In genomic region chr19:44687898-44688297, GRCh38 we compare ENCODE assay signal across 1 cellular context.
TF ChIP-seq lines count a peak whose summit lies in the region.

No MANE protein-coding gene starts in this region.

TF ChIP-seq in K562, 482 proteins besides CTCF, POLR2A, EP300 and RAD21:
- TF ChIP-seq BRF2 (IDR thresholded peaks at IDR 0.05; ENCODE audit: borderline replicate concordance, insufficient read depth, insufficient read length) (no peak), JUNB (CRISPR knock-in tag; conservative IDR thresholded peaks at IDR 0.05) (no peak), TCF15 (CRISPR knock-in tag; IDR thresholded peaks at IDR 0.05) (no peak), SPI1 (IDR thresholded peaks at IDR 0.05; ENCODE audit: borderline replicate concordance, low read depth, low read length) (peak; percentile 76; the same call in 1 of the 2 replicates), SNRNP70 (optimal IDR thresholded peaks at IDR 0.05; ENCODE audit: low read depth, low read length) (no peak)
